ENCODE assay signal across 18 cellular contexts in the genomic region with DNA sequence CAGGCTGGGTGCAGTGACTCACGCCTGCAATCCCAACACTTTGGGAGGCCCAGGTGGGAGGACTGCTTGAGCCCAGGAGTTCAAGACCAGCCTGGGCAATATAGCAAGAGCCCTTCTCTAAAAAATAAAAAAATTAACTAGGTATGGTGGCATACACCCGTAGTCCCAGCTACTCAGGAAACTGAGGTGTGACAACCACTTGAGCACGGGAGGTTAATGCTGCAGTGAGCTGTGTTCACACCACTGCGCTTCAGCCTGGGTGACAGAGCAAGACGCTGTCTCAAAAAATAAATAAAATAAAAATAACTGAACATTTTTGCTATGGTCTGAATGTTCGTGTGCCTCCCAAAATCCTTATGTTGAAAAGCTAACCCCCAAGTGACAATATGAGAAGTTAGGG. TPM values are rescaled to one million over a fixed set of nuclear protein-coding genes. Genes with fewer than 3 reads are reported as not detected.
A peak's percentile ranks its signal among the peaks of the same experiment; 100 is the strongest.
DNase-seq lines count a peak whose midpoint lies in the region; ATAC-seq lines count a peak whose summit lies in the region.
"Had no signal": no experiment of that assay in that cellular context is flagged by ENCODE, and none has a peak within 500 bp of the region (broad histone marks: within the 10 kb centered on the region; RNA-seq: fewer than 3 reads in every experiment).

No MANE protein-coding gene starts in this region.

- no peak overlapping the region for H4K5ac ChIP-seq in mesendoderm (ENCODE audit: low read length)

- DNase-seq in activated naive CD4-positive, alpha-beta T cell treated with anti-CD3 and anti-CD28 coated beads for 36 hours = no peak
- no peak for DNase-seq in mesendoderm
- DNase-seq in NCI-H2029 treated with DMSO at 0.1 percent for 48 hours (lab: John Stamatoyannopoulos, UW) = no peak
- no peak for DNase-seq in HT-29 (ENCODE audit: low spot score)
- no peak for DNase-seq in left ventricle myocardium superior
- DNase-seq: DMS 273 treated with DMSO at 0.1 percent for 48 hours, GOT3, NCI-H1048, NCI-H1436 treated with DMSO at 0.1 percent for 48 hours, NCI-H2081 treated with DMSO at 0.1 percent for 48 hours, NCI-H510A treated with DMSO at 0.1 percent for 48 hours had no signal

- peaks cover 14% of the 10 kb centered on the region for H3K36me3 Mint-ChIP-seq in activated naive CD4-positive, alpha-beta T cell treated with anti-CD3 and anti-CD28 coated beads, Interleukin-2, amount 50 U/mL, for 24 hours
- peaks cover 6% of the 10 kb centered on the region for H3K36me3 Mint-ChIP-seq in activated naive CD4-positive, alpha-beta T cell treated with anti-CD3 and anti-CD28 coated beads for 36 hours (ENCODE audit: low read depth)
- peaks cover 7% of the 10 kb centered on the region for H3K36me3 Mint-ChIP-seq in activated T-helper 17 cell treated with anti-CD3 and anti-CD28 coated beads, Interleukin-2, amount 50 U/mL, for 72 hours (ENCODE audit: low read depth)

- H2BK120ac ChIP-seq in mesendoderm (ENCODE audit: low read depth, low read length) = peak overlapping the region; percentile 73

- H3K4me3 ChIP-seq in mesendoderm (ENCODE audit: low read length) = no peak overlapping the region
- H3K4me3 ChIP-seq: BLaER1 had no signal

- no peak for ATAC-seq in activated T-helper 17 cell treated with anti-CD3 and anti-CD28 coated beads, Interleukin-2, amount 50 U/mL, for 72 hours (replicated peaks)
- ATAC-seq in GM21390 (IDR thresholded peaks at IDR 0.05; ENCODE audit: unreplicated experiment) = no peak
- ATAC-seq in left ventricle myocardium superior = no peak
- ATAC-seq: Panc1, Right ventricle myocardium inferior had no signal

- no peaks in the 10 kb centered on the region for H3K79me2 ChIP-seq in mesendoderm (ENCODE audit: control insufficient read depth, insufficient read depth, low read length)

- WGBS in mesendoderm (ENCODE audit: extremely low coverage, insufficient coverage, low lambda C conversion rate) = no CpG with 5 or more reads among the region's 6 CpGs

- no peak overlapping the region for H3K4ac ChIP-seq in mesendoderm (ENCODE audit: low read depth, low read length)

- H3K27ac ChIP-seq in mesendoderm (ENCODE audit: low read depth, low read length) = no peak overlapping the region
- H3K27ac ChIP-seq: BLaER1, KMS-11 had no signal

- peaks cover 58% of the 10 kb centered on the region for H3K4me1 Mint-ChIP-seq in activated naive CD4-positive, alpha-beta T cell treated with anti-CD3 and anti-CD28 coated beads, Interleukin-2, amount 50 U/mL, for 24 hours
- H3K4me1 Mint-ChIP-seq in activated naive CD4-positive, alpha-beta T cell treated with anti-CD3 and anti-CD28 coated beads for 36 hours (ENCODE audit: low read depth) = peaks cover 25% of the 10 kb centered on the region
- peaks cover 20% of the 10 kb centered on the region for H3K4me1 Mint-ChIP-seq in activated T-helper 17 cell treated with anti-CD3 and anti-CD28 coated beads, Interleukin-2, amount 50 U/mL, for 72 hours

- no peak overlapping the region for H3K4me2 ChIP-seq in mesendoderm (ENCODE audit: low read length)
- H3K4me2 ChIP-seq: BLaER1, KMS-11 had no signal

- H3K4me3 Mint-ChIP-seq in activated naive CD4-positive, alpha-beta T cell treated with anti-CD3 and anti-CD28 coated beads, Interleukin-2, amount 50 U/mL, for 24 hours = peak overlapping the region; percentile 41
- no peak overlapping the region for H3K4me3 Mint-ChIP-seq in activated naive CD4-positive, alpha-beta T cell treated with anti-CD3 and anti-CD28 coated beads for 36 hours
- no peak overlapping the region for H3K4me3 Mint-ChIP-seq in activated T-helper 17 cell treated with anti-CD3 and anti-CD28 coated beads, Interleukin-2, amount 50 U/mL, for 72 hours

- peaks cover 6% of the 10 kb centered on the region for H3K9me3 Mint-ChIP-seq in activated naive CD4-positive, alpha-beta T cell treated with anti-CD3 and anti-CD28 coated beads, Interleukin-2, amount 50 U/mL, for 24 hours
- H3K9me3 Mint-ChIP-seq in activated naive CD4-positive, alpha-beta T cell treated with anti-CD3 and anti-CD28 coated beads for 36 hours = peaks cover 6% of the 10 kb centered on the region
- peaks cover 8% of the 10 kb centered on the region for H3K9me3 Mint-ChIP-seq in activated T-helper 17 cell treated with anti-CD3 and anti-CD28 coated beads, Interleukin-2, amount 50 U/mL, for 72 hours

- H3K27ac Mint-ChIP-seq in activated naive CD4-positive, alpha-beta T cell treated with anti-CD3 and anti-CD28 coated beads, Interleukin-2, amount 50 U/mL, for 24 hours = peak overlapping the region; percentile 78
- H3K27ac Mint-ChIP-seq in activated naive CD4-positive, alpha-beta T cell treated with anti-CD3 and anti-CD28 coated beads for 36 hours = no peak overlapping the region
- peak overlapping the region; percentile 39 for H3K27ac Mint-ChIP-seq in activated T-helper 17 cell treated with anti-CD3 and anti-CD28 coated beads, Interleukin-2, amount 50 U/mL, for 72 hours

- H3K27me3 Mint-ChIP-seq in activated naive CD4-positive, alpha-beta T cell treated with anti-CD3 and anti-CD28 coated beads, Interleukin-2, amount 50 U/mL, for 24 hours = no peaks in the 10 kb centered on the region
- H3K27me3 Mint-ChIP-seq in activated naive CD4-positive, alpha-beta T cell treated with anti-CD3 and anti-CD28 coated beads for 36 hours (ENCODE audit: low read depth) = no peaks in the 10 kb centered on the region
- H3K27me3 Mint-ChIP-seq in activated T-helper 17 cell treated with anti-CD3 and anti-CD28 coated beads, Interleukin-2, amount 50 U/mL, for 72 hours = no peaks in the 10 kb centered on the region

- H3K9ac ChIP-seq in mesendoderm (ENCODE audit: low read length) = no peak overlapping the region
- H3K9ac ChIP-seq: BLaER1, KMS-11 had no signal

- H3K23ac ChIP-seq in mesendoderm (ENCODE audit: low read length) = no peak overlapping the region

- peaks cover 5% of the 10 kb centered on the region for H3K4me1 ChIP-seq in mesendoderm (ENCODE audit: control insufficient read depth, low read depth, low read length)
- H3K4me1 ChIP-seq: BLaER1 had no signal

- no peak overlapping the region for H3K18ac ChIP-seq in mesendoderm (ENCODE audit: low read length)

- H2BK5ac ChIP-seq in mesendoderm (ENCODE audit: low read length) = no peak overlapping the region

- no peak overlapping the region for H4K8ac ChIP-seq in mesendoderm (ENCODE audit: low read depth, low read length)

- CTCF ChIA-PET in activated naive CD4-positive, alpha-beta T cell treated with anti-CD3 and anti-CD28 coated beads for 36 hours (lab: Charles Lee) = no interaction called here

- no peak overlapping the region for H2AK5ac ChIP-seq in mesendoderm (ENCODE audit: low read length)

- no peaks in the 10 kb centered on the region for H3K36me3 ChIP-seq in mesendoderm (ENCODE audit: control insufficient read depth, insufficient read depth, low read length)

- no peak overlapping the region for H3K56ac ChIP-seq in mesendoderm (ENCODE audit: low read length)

- intact Hi-C loops in activated naive CD4-positive, alpha-beta T cell treated with anti-CD3 and anti-CD28 coated beads for 36 hours (cut with micrococcal nuclease) = no loop called here
- intact Hi-C loops in left ventricle myocardium superior (cut with micrococcal nuclease) = no loop called here

- H2BK15ac ChIP-seq in mesendoderm (replicated peaks; ENCODE audit: low read depth) = no peak overlapping the region

- peaks cover 6% of the 10 kb centered on the region for H3K79me1 ChIP-seq in mesendoderm (ENCODE audit: low read length)

- no peaks in the 10 kb centered on the region for H3K27me3 ChIP-seq in mesendoderm (ENCODE audit: insufficient read depth, low read length, poor library complexity)
- H3K27me3 ChIP-seq: BLaER1 had no signal

RNA-seq across cellular contexts. Expression of a gene that starts 24.5 kb away (rescaled TPM):
- total RNA-seq in activated naive CD4-positive, alpha-beta T cell treated with anti-CD3 and anti-CD28 coated beads for 36 hours = 10 to 100 TPM; 37.6 to 39.0 TPM
- total RNA-seq in activated T-helper 17 cell treated with anti-CD3 and anti-CD28 coated beads, Interleukin-2, amount 50 U/mL, for 72 hours = 10 to 100 TPM; 35.8 to 39.0 TPM
- polyA plus RNA-seq in mesendoderm (2013, experiment 1 of 2) = 22.8 TPM
- polyA plus RNA-seq in mesendoderm (2013, experiment 2 of 2) = 22.8 TPM
- total RNA-seq in HT-29 (2014; rRNA removed; shearing (Covaris generic)) = 6.5 and 6.7 TPM in 2 replicates
- total RNA-seq in left ventricle myocardium superior = 64.4 TPM
